In genomic region chr4:155659168-155659567, GRCh38 we compare ENCODE assay signal across 20 cellular contexts. TPM values are rescaled to one million over a fixed set of nuclear protein-coding genes. Genes with fewer than 3 reads are reported as not detected.
"Had no signal": no experiment of that assay in that cellular context is flagged by ENCODE, and none has a peak within 500 bp of the region (broad histone marks: within the 10 kb centered on the region; RNA-seq: fewer than 3 reads in every experiment).

No MANE protein-coding gene starts in this region.

- H3K9me3 ChIP-seq: breast epithelium, esophagus squamous epithelium, upper lobe of left lung had no signal

- H3K36me3 ChIP-seq: breast epithelium, esophagus squamous epithelium, upper lobe of left lung had no signal

- H3K27ac ChIP-seq: breast epithelium, esophagus squamous epithelium had no signal

- DNase-seq: activated CD4-positive, alpha-beta T cell treated with anti-CD3 and anti-CD28 coated beads for 48 hours; activated CD4-positive, CD25-positive, alpha-beta regulatory T cell; activated CD8-positive, alpha-beta T cell treated with anti-CD3 and anti-CD28 coated beads for 36 hours; activated effector memory CD4-positive, alpha-beta T cell treated with Interleukin-2 at 50 U/mL for 16 hours; activated naive CD4-positive, alpha-beta T cell treated with anti-CD3 and anti-CD28 coated beads, Interleukin-2, amount 10 ng/mL, durations not matched to agents 7 days and 5 days; activated naive CD8-positive, alpha-beta T cell treated with anti-CD3 and anti-CD28 coated beads, Interleukin-2, amount 50 U/mL, for 24 hours; activated T-cell treated with anti-CD3 and anti-CD28 coated beads, Interleukin-2, amount 50 U/mL, for 48 hours; cerebellar nuclear complex; effector CD8-positive, alpha-beta T cell; esophagus squamous epithelium; mesendoderm; natural killer cell; retina; stimulated activated CD4-positive, alpha-beta T cell treated with anti-CD3 and anti-CD28 coated beads, Interleukin-2, amount 100 ng/mL, for 24 hours; stimulated activated naive CD8-positive, alpha-beta T cell treated with anti-CD3 and anti-CD28 coated beads, Interleukin-15, amount 100 ng/mL, for 72 hours; T1000; upper lobe of left lung had no signal

- H3K27me3 ChIP-seq: breast epithelium, esophagus squamous epithelium, upper lobe of left lung had no signal

- H3K4me3 ChIP-seq: breast epithelium, esophagus squamous epithelium, upper lobe of left lung had no signal

- ATAC-seq: activated CD8-positive, alpha-beta T cell treated with anti-CD3 and anti-CD28 coated beads for 36 hours; activated naive CD8-positive, alpha-beta T cell treated with anti-CD3 and anti-CD28 coated beads, Interleukin-2, amount 50 U/mL, for 24 hours; natural killer cell; stimulated activated naive CD8-positive, alpha-beta T cell treated with anti-CD3 and anti-CD28 coated beads, Interleukin-15, amount 100 ng/mL, for 72 hours had no signal

- H3K4me1 ChIP-seq: breast epithelium had no signal

- FAIRE-seq: astrocyte had no signal

RNA-seq across cellular contexts. Expression of gene GUCY1A1, which starts 7.5 kb away (rescaled TPM):
- total RNA-seq: T-helper 1 cell treated with Interleukin-12 subunit alpha and Interleukin-12 subunit beta and Interleukin-4 antibody, amounts not matched to agents 30 ng/mL and 1 ng/mL, for 36 hours had no signal
